11 cellular contexts compared by ENCODE assay signal in genomic region chr9:129197978-129198736, GRCh38. TPM values are rescaled to one million over a fixed set of nuclear protein-coding genes. Genes with fewer than 3 reads are reported as not detected.
DNase-seq lines count a peak whose midpoint lies in the region; ATAC-seq and TF ChIP-seq lines count a peak whose summit lies in the region.
"Had no signal": no experiment of that assay in that cellular context is flagged by ENCODE, and none has a peak within 500 bp of the region (broad histone marks: within the 10 kb centered on the region; RNA-seq: fewer than 3 reads in every experiment).

No MANE protein-coding gene starts in this region.

- intact Hi-C loops in testis (cut with DNase I; ENCODE audit: low total_unique reads) = no loop called here

- H3K4me2 ChIP-seq in mesendoderm (ENCODE audit: low read length) = peak overlapping the region; percentile 0

- DNase-seq in M059J (ENCODE audit: low read depth) (peak; percentile 78), endodermal cell (peak; percentile 76), mesendoderm (peak; percentile 72), testis (peak; percentile 79), NCI-H2227 treated with DMSO at 0.1 percent for 48 hours (lab: John Stamatoyannopoulos, UW) (no peak), NCI-H446 treated with DMSO at 0.1 percent for 48 hours (lab: John Stamatoyannopoulos, UW) (no peak)
- DNase-seq in activated T-cell treated with anti-CD3 and anti-CD28 coated beads, Interleukin-2, amount 50 U/mL, for 24 hours = no peak
- no peak for DNase-seq in stimulated activated naive B cell treated with anti-CD40 and anti-IgM and Interleukin-4, amounts not matched to agents 10 μg/mL and 1 μg/mL and 100 μg/mL, for 72 hours
- DNase-seq: NCI-H2081 treated with DMSO at 0.1 percent for 48 hours, small intestine had no signal

- peaks cover 12% of the 10 kb centered on the region for H3K4me1 Mint-ChIP-seq in endodermal cell
- H3K4me1 Mint-ChIP-seq in activated T-cell treated with anti-CD3 and anti-CD28 coated beads, Interleukin-2, amount 50 U/mL, for 24 hours (ENCODE audit: low read depth) = peaks cover 5% of the 10 kb centered on the region
- H3K4me1 Mint-ChIP-seq in stimulated activated naive B cell treated with anti-CD40 and anti-IgM and Interleukin-4, amounts not matched to agents 10 μg/mL and 1 μg/mL and 100 μg/mL, for 72 hours = peaks cover 0 to 8% of the 10 kb centered on the region in 2 donors

- no peak overlapping the region for H2BK120ac ChIP-seq in mesendoderm (ENCODE audit: low read depth, low read length)

- no peak overlapping the region for H3K4ac ChIP-seq in mesendoderm (ENCODE audit: low read depth, low read length)

- no peaks in the 10 kb centered on the region for H3K79me2 ChIP-seq in mesendoderm (ENCODE audit: control insufficient read depth, insufficient read depth, low read length)

- peak overlapping the region; percentile 2 for H3K56ac ChIP-seq in mesendoderm (ENCODE audit: low read length)

- no peak overlapping the region for H4K8ac ChIP-seq in mesendoderm (ENCODE audit: low read depth, low read length)

- H3K9me3 Mint-ChIP-seq in endodermal cell = peaks cover 1% of the 10 kb centered on the region
- no peaks in the 10 kb centered on the region for H3K9me3 Mint-ChIP-seq in activated T-cell treated with anti-CD3 and anti-CD28 coated beads, Interleukin-2, amount 50 U/mL, for 24 hours
- peaks cover 0 to 1% of the 10 kb centered on the region in 2 donors for H3K9me3 Mint-ChIP-seq in stimulated activated naive B cell treated with anti-CD40 and anti-IgM and Interleukin-4, amounts not matched to agents 10 μg/mL and 1 μg/mL and 100 μg/mL, for 72 hours

- no peak overlapping the region for H3K23ac ChIP-seq in mesendoderm (ENCODE audit: low read length)

- no peaks in the 10 kb centered on the region for H3K9me3 ChIP-seq in endodermal cell (ENCODE audit: control insufficient read depth, low read length)
- H3K9me3 ChIP-seq in testis = no peaks in the 10 kb centered on the region

- no peaks in the 10 kb centered on the region for H3K27me3 ChIP-seq in endodermal cell (ENCODE audit: control insufficient read depth, insufficient read depth, low read length, poor library complexity, severe bottlenecking)
- H3K27me3 ChIP-seq in mesendoderm (ENCODE audit: insufficient read depth, low read length, poor library complexity) = no peaks in the 10 kb centered on the region
- no peaks in the 10 kb centered on the region for H3K27me3 ChIP-seq in testis

- H3K18ac ChIP-seq in mesendoderm (ENCODE audit: low read length) = no peak overlapping the region

- no peaks in the 10 kb centered on the region for H3K79me1 ChIP-seq in mesendoderm (ENCODE audit: low read length)

- peaks cover 40% of the 10 kb centered on the region for H3K27me3 Mint-ChIP-seq in endodermal cell (ENCODE audit: insufficient read depth)
- H3K27me3 Mint-ChIP-seq in activated T-cell treated with anti-CD3 and anti-CD28 coated beads, Interleukin-2, amount 50 U/mL, for 24 hours = peaks cover 3% of the 10 kb centered on the region
- H3K27me3 Mint-ChIP-seq in stimulated activated naive B cell treated with anti-CD40 and anti-IgM and Interleukin-4, amounts not matched to agents 10 μg/mL and 1 μg/mL and 100 μg/mL, for 72 hours = peaks cover 29 to 56% of the 10 kb centered on the region in 2 donors

- H2BK15ac ChIP-seq in mesendoderm (replicated peaks; ENCODE audit: low read depth) = no peak overlapping the region

- ATAC-seq in stimulated activated naive B cell treated with anti-CD40 and anti-IgM and Interleukin-4, amounts not matched to agents 10 μg/mL and 1 μg/mL and 100 μg/mL, for 72 hours (replicated peaks) = no peak

- peak overlapping the region; percentile 23 for H3K27ac Mint-ChIP-seq in endodermal cell
- no peak overlapping the region for H3K27ac Mint-ChIP-seq in activated T-cell treated with anti-CD3 and anti-CD28 coated beads, Interleukin-2, amount 50 U/mL, for 24 hours
- no peak overlapping the region for H3K27ac Mint-ChIP-seq in stimulated activated naive B cell treated with anti-CD40 and anti-IgM and Interleukin-4, amounts not matched to agents 10 μg/mL and 1 μg/mL and 100 μg/mL, for 72 hours

- TF ChIP-seq CTCF in endodermal cell (conservative IDR thresholded peaks at IDR 0.05) (peak; percentile 39), testis (IDR thresholded peaks at IDR 0.05) (peak in 1 of 3 experiments; percentile 9)

- no peak overlapping the region for H3K4me3 Mint-ChIP-seq in endodermal cell
- H3K4me3 Mint-ChIP-seq in activated T-cell treated with anti-CD3 and anti-CD28 coated beads, Interleukin-2, amount 50 U/mL, for 24 hours = no peak overlapping the region
- no peak overlapping the region for H3K4me3 Mint-ChIP-seq in stimulated activated naive B cell treated with anti-CD40 and anti-IgM and Interleukin-4, amounts not matched to agents 10 μg/mL and 1 μg/mL and 100 μg/mL, for 72 hours

- H2AK5ac ChIP-seq in mesendoderm (ENCODE audit: low read length) = no peak overlapping the region

- H3K4me3 ChIP-seq in endodermal cell (ENCODE audit: low read length) = no peak overlapping the region
- H3K4me3 ChIP-seq in mesendoderm (ENCODE audit: low read length) = no peak overlapping the region
- no peak overlapping the region for H3K4me3 ChIP-seq in testis

- H4K5ac ChIP-seq in mesendoderm (ENCODE audit: low read length) = no peak overlapping the region

- 39 to 62% methylated on average over 21 to 26 of the region's 26 CpGs for WGBS in endodermal cell (ENCODE audit: insufficient coverage in 1 of 2, insufficient read length in 1 of 2), 2 experiments
- no CpG with 5 or more reads among the region's 26 CpGs for WGBS in mesendoderm (ENCODE audit: extremely low coverage, insufficient coverage, low lambda C conversion rate)
- 32 to 56% methylated on average over 13 to 26 of the region's 26 CpGs for WGBS in testis, 2 donors

- no peaks in the 10 kb centered on the region for H3K36me3 ChIP-seq in endodermal cell (ENCODE audit: control insufficient read depth, insufficient read depth, low read length)
- H3K36me3 ChIP-seq in mesendoderm (ENCODE audit: control insufficient read depth, insufficient read depth, low read length) = no peaks in the 10 kb centered on the region
- H3K36me3 ChIP-seq in testis (ENCODE audit: low read depth, missing control alignments) = no peaks in the 10 kb centered on the region

- TF ChIP-seq POLR2A in testis (IDR thresholded peaks at IDR 0.05) = no peak

- H3K9ac ChIP-seq in endodermal cell (ENCODE audit: extremely low read depth, low read length, poor library complexity, severe bottlenecking) (no peak overlapping the region), mesendoderm (ENCODE audit: low read length) (peak overlapping the region; percentile 42)

- H3K4me1 ChIP-seq in endodermal cell (ENCODE audit: control insufficient read depth, insufficient read depth, low read length) (no peaks in the 10 kb centered on the region), mesendoderm (ENCODE audit: control insufficient read depth, low read depth, low read length) (no peaks in the 10 kb centered on the region), testis (peaks cover 16% of the 10 kb centered on the region)

- H3K27ac ChIP-seq in endodermal cell (ENCODE audit: low read depth, low read length) (peak overlapping the region; percentile 75), mesendoderm (ENCODE audit: low read depth, low read length) (no peak overlapping the region), testis (peak overlapping the region; percentile 65 to 80)
- H3K27ac ChIP-seq: VCaP had no signal

- no peaks in the 10 kb centered on the region for H3K36me3 Mint-ChIP-seq in endodermal cell (ENCODE audit: low read depth)
- no peaks in the 10 kb centered on the region for H3K36me3 Mint-ChIP-seq in activated T-cell treated with anti-CD3 and anti-CD28 coated beads, Interleukin-2, amount 50 U/mL, for 24 hours (ENCODE audit: low read depth)
- no peaks in the 10 kb centered on the region for H3K36me3 Mint-ChIP-seq in stimulated activated naive B cell treated with anti-CD40 and anti-IgM and Interleukin-4, amounts not matched to agents 10 μg/mL and 1 μg/mL and 100 μg/mL, for 72 hours

- no peak overlapping the region for H2BK5ac ChIP-seq in mesendoderm (ENCODE audit: low read length)

RNA-seq across cellular contexts. Expression of gene IER5L, which starts 20.1 kb away (rescaled TPM):
- total RNA-seq in M059J (2014; rRNA removed; shearing (Covaris generic)) = 43.1 and 75.3 TPM in 2 replicates
- total RNA-seq in endodermal cell (1 to 10 TPM; 6.8 to 8.1 TPM), testis (10 to 100 TPM; 12.6 to 25.4 TPM)
- 48.3 TPM for polyA plus RNA-seq in endodermal cell (2013, experiment 1 of 2)
- polyA plus RNA-seq in endodermal cell (2013, experiment 2 of 2) = 51.1 TPM
- polyA plus RNA-seq in mesendoderm (2013, experiment 1 of 2) = 0.93 TPM
- 0.76 TPM for polyA plus RNA-seq in mesendoderm (2013, experiment 2 of 2)
- polyA plus RNA-seq in testis (ENCODE audit: insufficient read depth, low read depth, low replicate concordance) = 4.8 TPM

Comparison
In these comparisons a context has a peak if more than half of its experiments do, and no peak if none do; other contexts are left out.
1. DNase-seq: peak in M059J (single experiment), endodermal cell (single experiment), mesendoderm (single experiment) and testis (single experiment); none in activated T-cell treated with anti-CD3 and anti-CD28 coated beads, Interleukin-2, amount 50 U/mL, for 24 hours (single experiment), stimulated activated naive B cell treated with anti-CD40 and anti-IgM and Interleukin-4, amounts not matched to agents 10 μg/mL and 1 μg/mL and 100 μg/mL, for 72 hours (single experiment), NCI-H2227 treated with DMSO at 0.1 percent for 48 hours (single experiment) and NCI-H446 treated with DMSO at 0.1 percent for 48 hours (single experiment).